In the genomic region with DNA sequence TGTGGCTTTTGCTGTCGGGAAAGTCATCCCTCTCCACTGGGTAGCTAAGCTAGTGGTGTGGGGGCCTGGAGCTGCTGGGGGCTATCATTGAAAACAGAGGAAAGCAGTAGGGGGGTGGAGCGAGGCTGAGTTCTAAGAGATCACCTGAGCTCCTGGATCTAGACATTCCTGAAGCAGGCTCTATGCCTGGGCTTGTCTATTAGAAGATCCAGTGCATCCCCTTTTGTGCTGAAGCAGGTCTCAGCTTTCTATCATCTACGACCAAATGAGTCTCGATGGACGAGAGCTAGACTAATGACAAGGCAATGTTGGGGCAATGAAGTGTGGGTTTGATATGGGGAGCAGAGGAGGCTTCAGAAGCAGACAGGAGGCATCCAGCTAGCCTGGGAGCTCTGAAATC, we compare ENCODE assay signal across 23 cellular contexts. TPM values are rescaled to one million over a fixed set of nuclear protein-coding genes. Genes with fewer than 3 reads are reported as not detected.
A peak's percentile ranks its signal among the peaks of the same experiment; 100 is the strongest.
DNase-seq lines count a peak whose midpoint lies in the region; ATAC-seq, FAIRE-seq and TF ChIP-seq lines count a peak whose summit lies in the region.
"Had no signal": no experiment of that assay in that cellular context is flagged by ENCODE, and none has a peak within 500 bp of the region (broad histone marks: within the 10 kb centered on the region; RNA-seq: fewer than 3 reads in every experiment).

No MANE protein-coding gene starts in this region.

- H3K27me3 Mint-ChIP-seq in CD8-positive, alpha-beta memory T cell = peaks cover 0 to 10% of the 10 kb centered on the region in 2 donors
- H3K27me3 Mint-ChIP-seq in neural progenitor cell (ENCODE audit: insufficient read depth, low read depth) = peaks cover 12% of the 10 kb centered on the region
- peaks cover 5 to 6% of the 10 kb centered on the region in 2 donors for H3K27me3 Mint-ChIP-seq in stimulated activated naive B cell treated with anti-CD40 and anti-IgM and Interleukin-4, amounts not matched to agents 10 μg/mL and 1 μg/mL and 100 μg/mL, for 72 hours
- H3K27me3 Mint-ChIP-seq in activated CD4-positive, alpha-beta memory T cell treated with anti-CD3 and anti-CD28 coated beads for 36 hours = no peaks in the 10 kb centered on the region

- in situ Hi-C loops in K562 (cut with MboI) = loop anchor here (25.0 kb wide), 1 partner anchor 611 kb away; no protein-coding TSS in a partner anchor

- no peak overlapping the region for H3K4me2 ChIP-seq in K562 (ENCODE audit: insufficient read depth, low read length)
- no peak overlapping the region for H3K4me2 ChIP-seq in neural progenitor cell
- H3K4me2 ChIP-seq: A549, GM23338 had no signal

- no peaks in the 10 kb centered on the region for H3K36me3 ChIP-seq in CD8-positive, alpha-beta memory T cell (ENCODE audit: insufficient read depth, low read length)
- H3K36me3 ChIP-seq in K562 (ENCODE audit: control insufficient read depth, insufficient read depth, low read length) (no peaks in the 10 kb centered on the region), neural progenitor cell (no peaks in the 10 kb centered on the region)

- intact Hi-C loops in K562 (cut with micrococcal nuclease) = no loop called here
- intact Hi-C loops in activated CD4-positive, alpha-beta memory T cell treated with anti-CD3 and anti-CD28 coated beads for 36 hours (cut with micrococcal nuclease) = no loop called here

- H3K27ac ChIP-seq in CD8-positive, alpha-beta memory T cell (ENCODE audit: low read depth, low read length) = no peak overlapping the region
- no peak overlapping the region for H3K27ac ChIP-seq in K562 (ENCODE audit: extremely low read depth, low read depth, low read length)
- no peak overlapping the region for H3K27ac ChIP-seq in neural progenitor cell

- no peak for FAIRE-seq in K562 (lab: Jason Lieb, UNC)
- FAIRE-seq in RCC 7860 (lab: Jason Lieb, UNC) = no peak
- FAIRE-seq: A549, D721Med, GM12878, GM19239 had no signal

- ATAC-seq in K562 (no peak), GM19463 (IDR thresholded peaks at IDR 0.05; ENCODE audit: unreplicated experiment) (no peak)
- no peak for ATAC-seq in stimulated activated naive B cell treated with anti-CD40 and anti-IgM and Interleukin-4, amounts not matched to agents 10 μg/mL and 1 μg/mL and 100 μg/mL, for 72 hours (replicated peaks)
- ATAC-seq: A549; CD8-positive, alpha-beta T cell; GM23338; HCT116 had no signal

- H3K27ac Mint-ChIP-seq in CD8-positive, alpha-beta memory T cell = peak overlapping the region in 6 of 8 donors; percentile 30 to 94 (median 65)
- peak overlapping the region; percentile 17 for H3K27ac Mint-ChIP-seq in neural progenitor cell
- H3K27ac Mint-ChIP-seq in stimulated activated naive B cell treated with anti-CD40 and anti-IgM and Interleukin-4, amounts not matched to agents 10 μg/mL and 1 μg/mL and 100 μg/mL, for 72 hours = peak overlapping the region; percentile 32
- no peak overlapping the region for H3K27ac Mint-ChIP-seq in activated CD4-positive, alpha-beta memory T cell treated with anti-CD3 and anti-CD28 coated beads for 36 hours
- H3K27ac Mint-ChIP-seq: CD8-positive, alpha-beta T cell; GM23338; H9 had no signal

- no peaks in the 10 kb centered on the region for H3K27me3 ChIP-seq in CD8-positive, alpha-beta memory T cell (ENCODE audit: insufficient read depth, low read length, poor library complexity, severe bottlenecking)
- H3K27me3 ChIP-seq in K562 (ENCODE audit: control insufficient read depth in 2 of 2, insufficient read depth in 2 of 2, low read length in 2 of 2) (peaks cover 6 to 54% of the 10 kb centered on the region in 2 experiments; a peak in 3 of 5 replicates), neural progenitor cell (no peaks in the 10 kb centered on the region)

- no peak overlapping the region for H3K4me3 Mint-ChIP-seq in CD8-positive, alpha-beta memory T cell
- no peak overlapping the region for H3K4me3 Mint-ChIP-seq in neural progenitor cell
- no peak overlapping the region for H3K4me3 Mint-ChIP-seq in stimulated activated naive B cell treated with anti-CD40 and anti-IgM and Interleukin-4, amounts not matched to agents 10 μg/mL and 1 μg/mL and 100 μg/mL, for 72 hours
- H3K4me3 Mint-ChIP-seq in activated CD4-positive, alpha-beta memory T cell treated with anti-CD3 and anti-CD28 coated beads for 36 hours = no peak overlapping the region
- H3K4me3 Mint-ChIP-seq: CD8-positive, alpha-beta T cell; GM23338; H9 had no signal

- H3K9ac ChIP-seq in K562 (ENCODE audit: insufficient read depth in 1 of 2, low read depth in 2 of 2, low read length in 2 of 2) (no peak overlapping the region), neural progenitor cell (no peak overlapping the region)

- TF ChIP-seq POLR2A in K562 (conservative IDR thresholded peaks at IDR 0.05) = no peak

- no peaks in the 10 kb centered on the region for H3K9me3 ChIP-seq in CD8-positive, alpha-beta memory T cell (ENCODE audit: low read length)
- peaks cover 7% of the 10 kb centered on the region; the same call in 1 of the 2 replicates for H3K9me3 ChIP-seq in K562 (replicated peaks; ENCODE audit: control insufficient read depth, insufficient read depth, low read depth, low read length)
- H3K9me3 ChIP-seq in neural progenitor cell (ENCODE audit: low read depth) = no peaks in the 10 kb centered on the region
- H3K9me3 ChIP-seq: A549 had no signal

- H3K4me1 ChIP-seq in CD8-positive, alpha-beta memory T cell (ENCODE audit: insufficient read depth, low read length) = peaks cover 23% of the 10 kb centered on the region
- H3K4me1 ChIP-seq in K562 (replicated peaks in 1 of 2; ENCODE audit: control insufficient read depth in 2 of 2, insufficient read depth in 2 of 2, low read length in 2 of 2) = peaks cover 1 to 6% of the 10 kb centered on the region in 2 experiments; a peak in 4 of 5 replicates
- H3K4me1 ChIP-seq in neural progenitor cell = peaks cover 9% of the 10 kb centered on the region

- 0% methylated on average over 5 of the region's 5 CpGs for WGBS in K562 (ENCODE audit: insufficient coverage, low coverage, missing lambda C conversion rate)

- no peak overlapping the region for H2AFZ ChIP-seq in K562 (ENCODE audit: low read depth, low read length)
- no peak overlapping the region for H2AFZ ChIP-seq in neural progenitor cell (replicated peaks)
- H2AFZ ChIP-seq: GM23338 had no signal

- H4K20me1 ChIP-seq in K562 (replicated peaks; ENCODE audit: control insufficient read depth, insufficient read depth, low read length) (0 out of 2 replicates have a peak, but pooled peaks cover 5% of the 10 kb centered on the region), neural progenitor cell (ENCODE audit: low read depth) (no peaks in the 10 kb centered on the region)

- CTCF ChIA-PET in CD8-positive, alpha-beta memory T cell (lab: Charles Lee) = interaction anchor here (1.2 to 9.5 kb wide), 4 partner anchors 17 to 578 kb away, joined by 3 to 92 read pairs (median 5); a partner anchor contains a TSS
- CTCF ChIA-PET in K562 (lab: Yijun Ruan, JAX; ENCODE audit: low intra/inter-chr PET ratio) = no interaction called here
- CTCF ChIA-PET in activated CD4-positive, alpha-beta memory T cell treated with anti-CD3 and anti-CD28 coated beads for 36 hours (lab: Charles Lee) = interaction anchor here (1.0 to 1.4 kb wide), 6 partner anchors 15 to 578 kb away, joined by 3 to 6 read pairs (median 4); no protein-coding TSS in a partner anchor

- BruUV-seq in K562 (replicated peaks; lab: Mats Ljungman, UMichigan) = no TSS peak

- no peaks in the 10 kb centered on the region for H3K9me3 Mint-ChIP-seq in CD8-positive, alpha-beta memory T cell
- H3K9me3 Mint-ChIP-seq in neural progenitor cell = peaks cover 4% of the 10 kb centered on the region
- peaks cover 0 to 1% of the 10 kb centered on the region in 2 donors for H3K9me3 Mint-ChIP-seq in stimulated activated naive B cell treated with anti-CD40 and anti-IgM and Interleukin-4, amounts not matched to agents 10 μg/mL and 1 μg/mL and 100 μg/mL, for 72 hours
- no peaks in the 10 kb centered on the region for H3K9me3 Mint-ChIP-seq in activated CD4-positive, alpha-beta memory T cell treated with anti-CD3 and anti-CD28 coated beads for 36 hours
- H3K9me3 Mint-ChIP-seq: CD8-positive, alpha-beta T cell; H9 had no signal

- TF ChIP-seq CTCF in K562 (IDR thresholded peaks at IDR 0.05 in 2 of 3, conservative IDR thresholded peaks at IDR 0.05 in 1 of 3; ENCODE audit: insufficient read depth in 2 of 3, low read depth in 1 of 3, low read length in 3 of 3) (no peak), neural progenitor cell (IDR thresholded peaks at IDR 0.05) (no peak)

- H3K79me2 ChIP-seq in K562 (ENCODE audit: control insufficient read depth, insufficient read depth, low read length) (no peaks in the 10 kb centered on the region), neural progenitor cell (ENCODE audit: low read depth) (no peaks in the 10 kb centered on the region)

- no peak for TF ChIP-seq RAD21 in K562 (CRISPR knock-in tag; conservative IDR thresholded peaks at IDR 0.05 in 1 of 2, IDR thresholded peaks at IDR 0.05 in 1 of 2)

- H3K4me3 ChIP-seq in CD8-positive, alpha-beta memory T cell (ENCODE audit: low read length) = no peak overlapping the region
- H3K4me3 ChIP-seq in K562 = no peak overlapping the region
- H3K4me3 ChIP-seq in neural progenitor cell = no peak overlapping the region
- H3K4me3 ChIP-seq: A549, GM12878, GM23338 had no signal

- no peaks in the 10 kb centered on the region for H3K9me1 ChIP-seq in K562 (ENCODE audit: control insufficient read depth, insufficient read depth, low read length)

- no peak for DNase-seq in CD8-positive, alpha-beta memory T cell
- DNase-seq in K562 (ENCODE audit: extremely low read depth in 1 of 4, low spot score in 3 of 4) = no peak
- DNase-seq in neural progenitor cell (ENCODE audit: low spot score) = no peak
- DNase-seq in stimulated activated naive B cell treated with anti-CD40 and anti-IgM and Interleukin-4, amounts not matched to agents 10 μg/mL and 1 μg/mL and 100 μg/mL, for 72 hours = no peak
- DNase-seq in RCC 7860 (ENCODE audit: low spot score) = no peak
- no peak for DNase-seq in activated CD4-positive, alpha-beta memory T cell treated with anti-CD3 and anti-CD28 coated beads for 36 hours
- DNase-seq: 8988T; ACHN; C1 segment of cervical spinal cord; CD8-positive, alpha-beta T cell; DMS 273 treated with DMSO at 0.1 percent for 48 hours; DMS79; GDM1; H9 had no signal

- no peaks in the 10 kb centered on the region for H3F3A ChIP-seq in neural progenitor cell (ENCODE audit: low read depth)

- POLR2A ChIA-PET in CD8-positive, alpha-beta memory T cell (lab: Charles Lee) = no interaction called here
- POLR2A ChIA-PET in K562 (lab: Yijun Ruan, JAX) = interaction anchor here (0.5 to 1.7 kb wide), 4 partner anchors 9 to 609 kb away, joined by 3 to 4 read pairs (median 3); no protein-coding TSS in a partner anchor
- POLR2A ChIA-PET in activated CD4-positive, alpha-beta memory T cell treated with anti-CD3 and anti-CD28 coated beads for 36 hours (lab: Charles Lee) = interaction anchor here (1.0 kb wide), 1 partner anchor 18 kb away, joined by 3 read pairs; no protein-coding TSS in a partner anchor

- peaks cover 0 to 17% (median 5%) of the 10 kb centered on the region in 3 donors for H3K36me3 Mint-ChIP-seq in CD8-positive, alpha-beta memory T cell
- H3K36me3 Mint-ChIP-seq in neural progenitor cell = no peaks in the 10 kb centered on the region
- no peaks in the 10 kb centered on the region for H3K36me3 Mint-ChIP-seq in stimulated activated naive B cell treated with anti-CD40 and anti-IgM and Interleukin-4, amounts not matched to agents 10 μg/mL and 1 μg/mL and 100 μg/mL, for 72 hours
- H3K36me3 Mint-ChIP-seq in activated CD4-positive, alpha-beta memory T cell treated with anti-CD3 and anti-CD28 coated beads for 36 hours = no peaks in the 10 kb centered on the region

- H3K4me1 Mint-ChIP-seq in CD8-positive, alpha-beta memory T cell = peaks cover 23 to 56% (median 29%) of the 10 kb centered on the region in 3 donors
- H3K4me1 Mint-ChIP-seq in neural progenitor cell = peaks cover 30% of the 10 kb centered on the region
- peaks cover 11 to 12% of the 10 kb centered on the region in 2 donors for H3K4me1 Mint-ChIP-seq in stimulated activated naive B cell treated with anti-CD40 and anti-IgM and Interleukin-4, amounts not matched to agents 10 μg/mL and 1 μg/mL and 100 μg/mL, for 72 hours
- peaks cover 21% of the 10 kb centered on the region for H3K4me1 Mint-ChIP-seq in activated CD4-positive, alpha-beta memory T cell treated with anti-CD3 and anti-CD28 coated beads for 36 hours (ENCODE audit: low read depth)

- TF ChIP-seq EP300 in K562 (IDR thresholded peaks at IDR 0.05; ENCODE audit: low read length) = no peak

RNA-seq across cellular contexts. Expression of a gene that starts 18.5 kb away (rescaled TPM):
- total RNA-seq in CD8-positive, alpha-beta memory T cell = 1 to 10 TPM; 1.8 to 2.4 TPM
- polyA plus RNA-seq in CD8-positive, alpha-beta memory T cell = 14.6 TPM
- total RNA-seq in K562 (2011; cell fraction: chromatin; rRNA removed; ENCODE audit: low replicate concordance) = not detected in 2 replicates
- total RNA-seq in K562 (2011; cell fraction: nucleolus; rRNA removed) = not detected in 2 replicates
- not detected in 2 replicates for total RNA-seq in K562 (2011; cell fraction: nucleoplasm; rRNA removed)
- total RNA-seq in K562 (2014; rRNA removed) = not detected in 2 replicates
- not detected in 2 replicates for total RNA-seq in K562 (2014; rRNA removed; fragmentation: Illumina TruSeq; extraction: Trizol)
- total RNA-seq in K562 (2015; rRNA removed; fragmentation: Illumina TruSeq; extraction: Trizol) = not detected in 2 replicates
- not detected in 2 replicates for total RNA-seq in K562 (2021)
- not detected in 2 replicates for polyA plus RNA-seq in K562 (2011; rRNA removed)
- not detected in 2 replicates for polyA plus RNA-seq in K562 (2011; cell fraction: cytosol; rRNA removed)
- polyA plus RNA-seq in K562 (2011; cell fraction: nucleus; rRNA removed) = not detected in 2 replicates
- not detected in 2 replicates for polyA plus RNA-seq in K562 (2012)
- polyA plus RNA-seq in K562 (2014; fragmentation: Illumina TruSeq; extraction: Trizol) = not detected in 2 replicates
- not detected for polyA plus RNA-seq in K562 (2014; fragmentation: Nextera tagmentation; extraction: Ambion mirVana)
- polyA plus RNA-seq in K562 (2014; rRNA removed) = not detected in 2 replicates
- not detected in 2 replicates for polyA minus RNA-seq in K562 (2011; rRNA and poly(A)+ RNA removed)
- not detected in 2 replicates for polyA minus RNA-seq in K562 (2011; cell fraction: cytosol; rRNA and poly(A)+ RNA removed)
- not detected in 2 replicates for polyA minus RNA-seq in K562 (2011; cell fraction: nucleus; rRNA and poly(A)+ RNA removed)
- total RNA-seq in neural progenitor cell (ENCODE audit: low replicate concordance) = not detected in 2 replicates
- 1 to 10 TPM in 1 of 2 experiments, under 1 TPM in 1; 0.73 to 1.1 TPM for total RNA-seq in activated CD4-positive, alpha-beta memory T cell treated with anti-CD3 and anti-CD28 coated beads for 36 hours
- total RNA-seq: GM23338, H4, H9 had no signal
- polyA plus RNA-seq: BJ, GM23338 had no signal

RNA-seq across cellular contexts. Expression of a gene that starts 40.8 kb away (rescaled TPM):
- not detected for total RNA-seq in CD8-positive, alpha-beta memory T cell
- polyA plus RNA-seq in CD8-positive, alpha-beta memory T cell = not detected
- 0.70 and 2.3 TPM in 2 replicates for total RNA-seq in K562 (2011; cell fraction: chromatin; rRNA removed; ENCODE audit: low replicate concordance)
- 0.92 and 1.3 TPM in 2 replicates for total RNA-seq in K562 (2011; cell fraction: nucleolus; rRNA removed)
- total RNA-seq in K562 (2011; cell fraction: nucleoplasm; rRNA removed) = 0.38 and 1.2 TPM in 2 replicates
- total RNA-seq in K562 (2014; rRNA removed) = 0.05 and 0.16 TPM in 2 replicates
- total RNA-seq in K562 (2014; rRNA removed; fragmentation: Illumina TruSeq; extraction: Trizol) = 0.13 and 0.18 TPM in 2 replicates
- 0.29 and 0.30 TPM in 2 replicates for total RNA-seq in K562 (2015; rRNA removed; fragmentation: Illumina TruSeq; extraction: Trizol)
- 0.54 and 0.73 TPM in 2 replicates for total RNA-seq in K562 (2021)
- polyA plus RNA-seq in K562 (2011; rRNA removed) = 0.09 and 0.15 TPM in 2 replicates
- 0.04 and 0.48 TPM in 2 replicates for polyA plus RNA-seq in K562 (2011; cell fraction: cytosol; rRNA removed)
- polyA plus RNA-seq in K562 (2011; cell fraction: nucleus; rRNA removed) = 0.90 and 1.5 TPM in 2 replicates
- polyA plus RNA-seq in K562 (2012) = 0.14 and 0.21 TPM in 2 replicates
- 0.12 and 0.14 TPM in 2 replicates for polyA plus RNA-seq in K562 (2014; fragmentation: Illumina TruSeq; extraction: Trizol)
- under 1 TPM; 0.10 to 0.15 TPM for polyA plus RNA-seq in K562 (2014; fragmentation: Nextera tagmentation; extraction: Ambion mirVana)
- polyA plus RNA-seq in K562 (2014; rRNA removed) = 0.12 and 0.46 TPM in 2 replicates
- polyA minus RNA-seq in K562 (2011; rRNA and poly(A)+ RNA removed) = 0.72 and 1.2 TPM in 2 replicates
- 1.2 TPM in 1 of 2 replicates, not detected in the other for polyA minus RNA-seq in K562 (2011; cell fraction: cytosol; rRNA and poly(A)+ RNA removed)
- polyA minus RNA-seq in K562 (2011; cell fraction: nucleus; rRNA and poly(A)+ RNA removed) = 0.67 and 1.1 TPM in 2 replicates
- not detected in 2 replicates for total RNA-seq in neural progenitor cell (ENCODE audit: low replicate concordance)
- not detected for total RNA-seq in activated CD4-positive, alpha-beta memory T cell treated with anti-CD3 and anti-CD28 coated beads for 36 hours
- total RNA-seq: CD8-positive, alpha-beta T cell; GM23338; H9 had no signal
- polyA plus RNA-seq: BJ, GM23338 had no signal
